In genomic region chr14:101535808-101536207, GRCh38 we compare ENCODE assay signal across 24 cellular contexts. TPM values are rescaled to one million over a fixed set of nuclear protein-coding genes. Genes with fewer than 3 reads are reported as not detected.
DNase-seq lines count a peak whose midpoint lies in the region; ATAC-seq and TF ChIP-seq lines count a peak whose summit lies in the region.
"Had no signal": no experiment of that assay in that cellular context is flagged by ENCODE, and none has a peak within 500 bp of the region (broad histone marks: within the 10 kb centered on the region; RNA-seq: fewer than 3 reads in every experiment).

No MANE protein-coding gene starts in this region.

- H3F3A ChIP-seq in SK-N-SH (replicated peaks; ENCODE audit: insufficient read depth): no peaks in the 10 kb centered on the region

- no peaks in the 10 kb centered on the region for H3K36me3 ChIP-seq in SK-N-SH (replicated peaks in 1 of 2; ENCODE audit: control insufficient read depth in 1 of 2, insufficient read depth in 2 of 2, low read length in 1 of 2)
- H3K36me3 ChIP-seq: neutrophil had no signal

- no peak for ATAC-seq in SK-N-SH treated with all-trans-retinoic acid at 6 μM for 48 hours
- ATAC-seq in natural killer cell: peak in 2 of 3 donors; percentile 8 to 19
- ATAC-seq in GM19452 (IDR thresholded peaks at IDR 0.05; ENCODE audit: unreplicated experiment): no peak
- no peak for ATAC-seq in GM18873 (IDR thresholded peaks at IDR 0.05; ENCODE audit: low FRiP score, unreplicated experiment)
- ATAC-seq: activated CD4-positive, alpha-beta T cell treated with anti-CD3 and anti-CD28 coated beads for 36 hours; foreskin keratinocyte; GM23338; psoas muscle had no signal

- H3K4me2 ChIP-seq in SK-N-SH: no peak overlapping the region
- H3K4me2 ChIP-seq: GM23338 had no signal

- no peak overlapping the region for H3K27ac ChIP-seq in SK-N-SH (ENCODE audit: low read depth in 2 of 2, low read length in 1 of 2)
- H3K27ac ChIP-seq: foreskin keratinocyte, neutrophil, psoas muscle had no signal

- intact Hi-C loops in CD14-positive monocyte (cut with micrococcal nuclease) (no loop called here), natural killer cell (cut with micrococcal nuclease) (no loop called here)
- intact Hi-C loops in activated T-helper 1 cell treated with anti-CD3 and anti-CD28 coated beads, Interleukin-12 subunit alpha, Interleukin-12 subunit beta, Interleukin-2, Interleukin-4 antibody, amounts not matched to agents 30 ng/mL and 10 ng/mL and 1 ng/mL, durations not matched to agents 14 hours and 24 hours and 36 hours (cut with micrococcal nuclease): no loop called here

- no peaks in the 10 kb centered on the region for H3K79me2 ChIP-seq in SK-N-SH (ENCODE audit: insufficient read depth)

- H3K9me3 Mint-ChIP-seq in CD14-positive monocyte (peaks cover 0 to 11% (median 4%) of the 10 kb centered on the region in 7 donors), natural killer cell (no peaks in the 10 kb centered on the region), chondrocyte (ENCODE audit: low read depth) (peaks cover 4% of the 10 kb centered on the region)
- no peaks in the 10 kb centered on the region for H3K9me3 Mint-ChIP-seq in activated T-helper 1 cell treated with anti-CD3 and anti-CD28 coated beads, Interleukin-12 subunit alpha, Interleukin-12 subunit beta, Interleukin-2, Interleukin-4 antibody, amounts not matched to agents 30 ng/mL and 10 ng/mL and 1 ng/mL, durations not matched to agents 14 hours and 24 hours and 36 hours
- H3K9me3 Mint-ChIP-seq: GM23338 had no signal

- 61% methylated on average over 5 of the region's 5 CpGs for WGBS in SK-N-SH (ENCODE audit: low lambda C conversion rate)

- H3K4me3 ChIP-seq in SK-N-SH (ENCODE audit: low read depth in 2 of 2, low read length in 1 of 2): no peak overlapping the region
- H3K4me3 ChIP-seq: GM23338, psoas muscle had no signal

- peaks cover 0 to 3% of the 10 kb centered on the region in 2 donors for H3K36me3 Mint-ChIP-seq in CD14-positive monocyte
- H3K36me3 Mint-ChIP-seq in activated T-helper 1 cell treated with anti-CD3 and anti-CD28 coated beads, Interleukin-12 subunit alpha, Interleukin-12 subunit beta, Interleukin-2, Interleukin-4 antibody, amounts not matched to agents 30 ng/mL and 10 ng/mL and 1 ng/mL, durations not matched to agents 14 hours and 24 hours and 36 hours (ENCODE audit: low read depth): no peaks in the 10 kb centered on the region
- H3K36me3 Mint-ChIP-seq in natural killer cell: no peaks in the 10 kb centered on the region
- no peaks in the 10 kb centered on the region for H3K36me3 Mint-ChIP-seq in chondrocyte (ENCODE audit: low read depth)

- H3K9ac ChIP-seq in SK-N-SH: no peak overlapping the region

- TF ChIP-seq CTCF in SK-N-SH (IDR thresholded peaks at IDR 0.05): no peak
- TF ChIP-seq CTCF in CD14-positive monocyte (IDR thresholded peaks at IDR 0.05): no peak
- TF ChIP-seq CTCF in natural killer cell (IDR thresholded peaks at IDR 0.05): no peak
- no peak for TF ChIP-seq CTCF in chondrocyte (IDR thresholded peaks at IDR 0.05)

- H3K9me3 ChIP-seq in SK-N-SH: no peaks in the 10 kb centered on the region
- H3K9me3 ChIP-seq: neutrophil, psoas muscle had no signal

- DNase-seq in SK-N-SH (no peak), CD14-positive monocyte (ENCODE audit: low spot score) (no peak), natural killer cell (no peak), chondrocyte (ENCODE audit: low spot score) (no peak)
- no peak for DNase-seq in activated T-helper 1 cell treated with anti-CD3 and anti-CD28 coated beads, Interleukin-12 subunit alpha, Interleukin-12 subunit beta, Interleukin-2, Interleukin-4 antibody, amounts not matched to agents 30 ng/mL and 10 ng/mL and 1 ng/mL, durations not matched to agents 14 hours and 24 hours and 36 hours (ENCODE audit: low spot score)
- DNase-seq: 8988T; activated CD4-positive, alpha-beta T cell treated with anti-CD3 and anti-CD28 coated beads for 36 hours; activated gamma-delta T cell; aorta; central memory CD4-positive, alpha-beta T cell; EL; foreskin keratinocyte; hypothalamus; Karpas-422; NCI-H1048; NCI-H187 treated with DMSO at 0.1 percent for 48 hours; NCI-H69; psoas muscle had no signal

- CTCF ChIA-PET in SK-N-SH (lab: Yijun Ruan, JAX): no interaction called here

- no peaks in the 10 kb centered on the region for H3K9me2 ChIP-seq in SK-N-SH

- H3K4me1 ChIP-seq in SK-N-SH (ENCODE audit: control insufficient read depth in 1 of 2, insufficient read depth in 2 of 2, low read depth in 1 of 2, low read length in 1 of 2): peaks cover 0 to 2% of the 10 kb centered on the region in 2 experiments; a peak in 1 of 4 replicates
- H3K4me1 ChIP-seq: foreskin keratinocyte, psoas muscle had no signal

- POLR2A ChIA-PET in SK-N-SH (lab: Yijun Ruan, JAX): no interaction called here

- peak overlapping the region; percentile 83 to 97 (median 93) for H3K27ac Mint-ChIP-seq in CD14-positive monocyte
- peak overlapping the region; percentile 70 for H3K27ac Mint-ChIP-seq in activated T-helper 1 cell treated with anti-CD3 and anti-CD28 coated beads, Interleukin-12 subunit alpha, Interleukin-12 subunit beta, Interleukin-2, Interleukin-4 antibody, amounts not matched to agents 30 ng/mL and 10 ng/mL and 1 ng/mL, durations not matched to agents 14 hours and 24 hours and 36 hours
- H3K27ac Mint-ChIP-seq in natural killer cell: peak overlapping the region; percentile 62 to 90
- H3K27ac Mint-ChIP-seq in chondrocyte (ENCODE audit: unreplicated experiment): no peak overlapping the region
- H3K27ac Mint-ChIP-seq: activated CD4-positive, alpha-beta T cell treated with anti-CD3 and anti-CD28 coated beads for 36 hours; GM23338 had no signal

- no peak for TF ChIP-seq EP300 in SK-N-SH (IDR thresholded peaks at IDR 0.05; ENCODE audit: borderline replicate concordance in 1 of 2, low read depth in 1 of 2, low read length in 1 of 2)

- H4K20me1 ChIP-seq in SK-N-SH (ENCODE audit: insufficient read depth): no peaks in the 10 kb centered on the region

- TF ChIP-seq RAD21 in SK-N-SH (IDR thresholded peaks at IDR 0.05; ENCODE audit: low read length): no peak

- H3K4me1 Mint-ChIP-seq in CD14-positive monocyte: peaks cover 29% of the 10 kb centered on the region
- H3K4me1 Mint-ChIP-seq in activated T-helper 1 cell treated with anti-CD3 and anti-CD28 coated beads, Interleukin-12 subunit alpha, Interleukin-12 subunit beta, Interleukin-2, Interleukin-4 antibody, amounts not matched to agents 30 ng/mL and 10 ng/mL and 1 ng/mL, durations not matched to agents 14 hours and 24 hours and 36 hours (ENCODE audit: low read depth): peaks cover 10% of the 10 kb centered on the region
- peaks cover 49 to 58% of the 10 kb centered on the region in 2 donors for H3K4me1 Mint-ChIP-seq in natural killer cell
- no peaks in the 10 kb centered on the region for H3K4me1 Mint-ChIP-seq in chondrocyte (ENCODE audit: low read depth)

- peak overlapping the region; percentile 47 to 77 for H3K4me3 Mint-ChIP-seq in CD14-positive monocyte
- peak overlapping the region; percentile 28 for H3K4me3 Mint-ChIP-seq in activated T-helper 1 cell treated with anti-CD3 and anti-CD28 coated beads, Interleukin-12 subunit alpha, Interleukin-12 subunit beta, Interleukin-2, Interleukin-4 antibody, amounts not matched to agents 30 ng/mL and 10 ng/mL and 1 ng/mL, durations not matched to agents 14 hours and 24 hours and 36 hours
- H3K4me3 Mint-ChIP-seq in natural killer cell: peak overlapping the region; percentile 84
- H3K4me3 Mint-ChIP-seq in chondrocyte (ENCODE audit: unreplicated experiment): no peak overlapping the region
- H3K4me3 Mint-ChIP-seq: activated CD4-positive, alpha-beta T cell treated with anti-CD3 and anti-CD28 coated beads for 36 hours; GM23338 had no signal

- peaks cover 7 to 12% (median 11%) of the 10 kb centered on the region in 3 donors for H3K27me3 Mint-ChIP-seq in CD14-positive monocyte (ENCODE audit: low read depth in 3 of 3)
- peaks cover 2% of the 10 kb centered on the region for H3K27me3 Mint-ChIP-seq in activated T-helper 1 cell treated with anti-CD3 and anti-CD28 coated beads, Interleukin-12 subunit alpha, Interleukin-12 subunit beta, Interleukin-2, Interleukin-4 antibody, amounts not matched to agents 30 ng/mL and 10 ng/mL and 1 ng/mL, durations not matched to agents 14 hours and 24 hours and 36 hours (ENCODE audit: insufficient read depth)
- peaks cover 25 to 27% of the 10 kb centered on the region in 2 donors for H3K27me3 Mint-ChIP-seq in natural killer cell (ENCODE audit: low read depth in 2 of 2)
- peaks cover 42% of the 10 kb centered on the region for H3K27me3 Mint-ChIP-seq in chondrocyte (ENCODE audit: low read depth)

- H3K27me3 ChIP-seq in SK-N-SH (ENCODE audit: insufficient read depth): no peaks in the 10 kb centered on the region
- H3K27me3 ChIP-seq: foreskin keratinocyte had no signal

- no peak overlapping the region for H2AFZ ChIP-seq in SK-N-SH (ENCODE audit: low read depth)
- H2AFZ ChIP-seq: GM23338 had no signal

TF ChIP-seq in SK-N-SH treated with all-trans-retinoic acid at 6 μM for 48 hours, 23 proteins besides CTCF, POLR2A, EP300 and RAD21:
- no peak for TF ChIP-seq OSR1 (CRISPR knock-in tag; IDR thresholded peaks at IDR 0.05)
- peak; percentile 62; the same call in 1 of the 2 replicates for TF ChIP-seq ZFP3 (CRISPR knock-in tag; IDR thresholded peaks at IDR 0.05)
- TF ChIP-seq BACH2 (CRISPR knock-in tag; IDR thresholded peaks at IDR 0.05; ENCODE audit: borderline replicate concordance): no peak

TF ChIP-seq in SK-N-SH, 30 proteins besides CTCF, POLR2A, EP300 and RAD21:
- TF ChIP-seq FOSL2 (IDR thresholded peaks at IDR 0.05; ENCODE audit: borderline replicate concordance, low read depth) (no peak), MXI1 (IDR thresholded peaks at IDR 0.05; ENCODE audit: low read depth, low read length) (no peak), SIN3A (IDR thresholded peaks at IDR 0.05; ENCODE audit: borderline replicate concordance, low read depth, low read length) (no peak), MAX (IDR thresholded peaks at IDR 0.05; ENCODE audit: low read depth) (no peak), TCF12 (IDR thresholded peaks at IDR 0.05) (no peak), JUND (IDR thresholded peaks at IDR 0.05) (no peak), EZH2phosphoT487 (IDR thresholded peaks at IDR 0.05; ENCODE audit: borderline replicate concordance, low read depth) (no peak), RCOR1 (IDR thresholded peaks at IDR 0.05; ENCODE audit: low read length) (no peak), TAF1 (IDR thresholded peaks at IDR 0.05; ENCODE audit: borderline replicate concordance, low read depth, low read length) (no peak)
TF ChIP-seq in SK-N-SH: peak in this region for 0.

RNA-seq across cellular contexts. Expression of gene DIO3, which starts 25.5 kb away (rescaled TPM):
- polyA plus RNA-seq in SK-N-SH (2012; rRNA removed): 0.03 TPM in 1 of 2 replicates, not detected in the other
- 0.01 TPM in 2 replicates for polyA plus RNA-seq in SK-N-SH (2012; cell fraction: cytosol; rRNA removed)
- not detected in 2 replicates for polyA plus RNA-seq in SK-N-SH (2012; cell fraction: nucleus; rRNA removed)
- not detected for polyA plus RNA-seq in CD14-positive monocyte
- total RNA-seq in activated T-helper 1 cell treated with anti-CD3 and anti-CD28 coated beads, Interleukin-12 subunit alpha, Interleukin-12 subunit beta, Interleukin-2, Interleukin-4 antibody, amounts not matched to agents 30 ng/mL and 10 ng/mL and 1 ng/mL, durations not matched to agents 14 hours and 24 hours and 36 hours: not detected in 2 replicates
- total RNA-seq in natural killer cell: not detected
- not detected in 3 replicates for total RNA-seq in chondrocyte
- total RNA-seq: activated CD4-positive, alpha-beta T cell treated with anti-CD3 and anti-CD28 coated beads for 36 hours; epithelial cell of proximal tubule; foreskin keratinocyte had no signal
- polyA plus RNA-seq: foreskin keratinocyte had no signal

Comparison
In these comparisons a context has a peak if more than half of its experiments do, and no peak if none do; other contexts are left out.
1. ATAC-seq: peak in natural killer cell (2 of 3); none in SK-N-SH treated with all-trans-retinoic acid at 6 μM for 48 hours (single experiment), GM19452 (single experiment) and GM18873 (single experiment).